In genomic region chr2:69581774-69582581, GRCh38 we compare ENCODE assay signal across 8 cellular contexts.
DNase-seq lines count a peak whose midpoint lies in the region; ATAC-seq and TF ChIP-seq lines count a peak whose summit lies in the region.

No MANE protein-coding gene starts in this region.

- CTCF ChIA-PET in GM10248 (lab: Yijun Ruan, JAX) = interaction anchor here (1.1 to 13.7 kb wide), 5 partner anchors 8 to 143 kb away, joined by 4 to 195 read pairs (median 21); no protein-coding TSS in a partner anchor

- no peak overlapping the region for H3K4me3 Mint-ChIP-seq in neural crest cell

- H3K27ac Mint-ChIP-seq in neural crest cell (ENCODE audit: unreplicated experiment) = peak overlapping the region; percentile 14

- POLR2A ChIA-PET in GM10248 (lab: Yijun Ruan, JAX) = no interaction called here

- no peak for TF ChIP-seq CTCF in GM10248 (IDR thresholded peaks at IDR 0.05; ENCODE audit: control extremely low read depth, extremely low read depth, low read depth, missing control alignments)
- TF ChIP-seq CTCF in neural crest cell (conservative IDR thresholded peaks at IDR 0.05) = no peak

- peaks cover 2% of the 10 kb centered on the region for H3K36me3 Mint-ChIP-seq in neural crest cell (ENCODE audit: low read depth)

- DNase-seq in GM10248 (ENCODE audit: extremely low spot score) = peak; percentile 28
- peak; percentile 33 for DNase-seq in NCI-H226
- DNase-seq in caudate nucleus (lab: John Stamatoyannopoulos, UW) = peak in 1 of 61 donors; percentile 5
- DNase-seq in neural crest cell (ENCODE audit: low read depth, low spot score) = no peak
- DNase-seq in cerebellar cortex (ENCODE audit: low spot score) = no peak
- no peak for DNase-seq in GM19240 (ENCODE audit: insufficient read length, low spot score)
- DNase-seq in NCI-H1436 (lab: John Stamatoyannopoulos, UW) = no peak

- ATAC-seq in HG02610 (IDR thresholded peaks at IDR 0.05; ENCODE audit: unreplicated experiment) = no peak

- no peaks in the 10 kb centered on the region for H3K27me3 Mint-ChIP-seq in neural crest cell (ENCODE audit: low read depth)

- peaks cover 15% of the 10 kb centered on the region for H3K4me1 Mint-ChIP-seq in neural crest cell

- no peaks in the 10 kb centered on the region for H3K9me3 Mint-ChIP-seq in neural crest cell

- peak overlapping the region; percentile 22 for H3K27ac ChIP-seq in caudate nucleus (ENCODE audit: low read depth, low read length)

Comparison
In these comparisons a context has a peak if more than half of its experiments do, and no peak if none do; other contexts are left out.
1. DNase-seq: peak in GM10248 (single experiment) and NCI-H226 (single experiment); none in neural crest cell (single experiment), cerebellar cortex (single experiment), GM19240 (single experiment) and NCI-H1436 (single experiment).